ENCODE assay signal across 22 cellular contexts in genomic region chr20:16944753-16945152, GRCh38.
"Had no signal": no experiment of that assay in that cellular context is flagged by ENCODE, and none has a peak within 500 bp of the region (broad histone marks: within the 10 kb centered on the region; RNA-seq: fewer than 3 reads in every experiment).

No MANE protein-coding gene starts in this region.

- H3K36me3 ChIP-seq: breast epithelium, gastroesophageal sphincter, heart right ventricle, pancreas, sigmoid colon, stomach, WERI-Rb-1 had no signal

- FAIRE-seq: pancreas had no signal

- ATAC-seq: activated CD4-positive, alpha-beta T cell treated with anti-CD3 and anti-CD28 coated beads for 36 hours; activated CD8-positive, alpha-beta memory T cell treated with anti-CD3 and anti-CD28 coated beads, Interleukin-2, amount 10 ng/mL, durations not matched to agents 7 days and 5 days; activated naive CD8-positive, alpha-beta T cell treated with anti-CD3 and anti-CD28 coated beads, Interleukin-2, amount 50 U/mL, for 24 hours; gastroesophageal sphincter; heart right ventricle; left ventricle myocardium superior; pancreas; T-helper 17 cell had no signal

- H3K27ac ChIP-seq: breast epithelium, gastroesophageal sphincter, heart right ventricle, pancreas, sigmoid colon, stomach, testis, WERI-Rb-1 had no signal

- H3K4me1 ChIP-seq: breast epithelium, gastroesophageal sphincter, heart right ventricle, pancreas, stomach, testis had no signal

- H3K9me3 ChIP-seq: breast epithelium, pancreas, testis had no signal

- H3K4me3 ChIP-seq: breast epithelium, gastroesophageal sphincter, heart right ventricle, pancreas, sigmoid colon, stomach, testis had no signal

- H3K27me3 ChIP-seq: breast epithelium, gastroesophageal sphincter, heart right ventricle, pancreas, sigmoid colon, stomach, testis had no signal

- DNase-seq: activated CD4-positive, alpha-beta memory T cell treated with anti-CD3 and anti-CD28 coated beads for 36 hours; activated CD4-positive, alpha-beta T cell treated with anti-CD3 and anti-CD28 coated beads for 36 hours; activated CD8-positive, alpha-beta memory T cell treated with anti-CD3 and anti-CD28 coated beads, Interleukin-2, amount 10 ng/mL, durations not matched to agents 7 days and 5 days; activated naive CD4-positive, alpha-beta T cell treated with anti-CD3 and anti-CD28 coated beads for 36 hours; activated naive CD8-positive, alpha-beta T cell treated with anti-CD3 and anti-CD28 coated beads, Interleukin-2, amount 50 U/mL, for 24 hours; activated T-cell treated with anti-CD3 and anti-CD28 coated beads, Interleukin-2, amount 50 U/mL, for 1 hour; aorta; cerebellar nuclear complex; dermis blood vessel endothelial cell; erythroblast; heart right ventricle; left ventricle myocardium superior; pancreas; sigmoid colon; stimulated activated CD4-positive, alpha-beta T cell treated with anti-CD3 and anti-CD28 coated beads, Interleukin-12 subunit alpha, Interleukin-12 subunit beta, amount 100 ng/mL, for 4 hours; stimulated activated CD4-positive, alpha-beta T cell treated with anti-CD3 and anti-CD28 coated beads, Interleukin-2, amount 100 ng/mL, for 24 hours; stomach; T-helper 17 cell; testis; WERI-Rb-1 had no signal
